Comparison of ENCODE assay signal across 19 cellular contexts in genomic region chr3:177665122-177665808, GRCh38.
A peak's percentile ranks its signal among the peaks of the same experiment; 100 is the strongest.
DNase-seq lines count a peak whose midpoint lies in the region; TF ChIP-seq lines count a peak whose summit lies in the region.
"Had no signal": no experiment of that assay in that cellular context is flagged by ENCODE, and none has a peak within 500 bp of the region (broad histone marks: within the 10 kb centered on the region; RNA-seq: fewer than 3 reads in every experiment).

No MANE protein-coding gene starts in this region.

- no peak overlapping the region for H3K4me2 ChIP-seq in neural progenitor cell
- H3K4me2 ChIP-seq: BLaER1, smooth muscle cell had no signal

- peaks cover 26% of the 10 kb centered on the region for H3K9me3 Mint-ChIP-seq in neural progenitor cell
- H3K9me3 Mint-ChIP-seq: activated CD4-positive, alpha-beta T cell treated with anti-CD3 and anti-CD28 coated beads, Interleukin-2, amount 10 ng/mL, durations not matched to agents 24 days and 14 days had no signal

- H3K27ac Mint-ChIP-seq in neural progenitor cell, result no peak overlapping the region
- H3K27ac Mint-ChIP-seq: activated CD4-positive, alpha-beta T cell treated with anti-CD3 and anti-CD28 coated beads, Interleukin-2, amount 10 ng/mL, durations not matched to agents 24 days and 14 days; activated CD8-positive, alpha-beta memory T cell treated with anti-CD3 and anti-CD28 coated beads, Interleukin-2, amount 10 ng/mL, durations not matched to agents 7 days and 5 days; activated naive CD8-positive, alpha-beta T cell; dendritic cell treated with granulocyte-macrophage colony-stimulating factor and Interleukin-4, amounts not matched to agents 40 ng/mL and 50 ng/mL, for 4 days; nephron; stimulated activated naive CD8-positive, alpha-beta T cell treated with anti-CD3 and anti-CD28 coated beads, Interleukin-15, amount 100 ng/mL, for 72 hours had no signal

- DNase-seq in H4 (ENCODE audit: low spot score) (peak; percentile 63), astrocyte of the hippocampus (ENCODE audit: low read depth, low spot score) (peak; percentile 41), foreskin fibroblast (peak; percentile 28 to 29), stromal cell of bone marrow (ENCODE audit: low read depth) (peak; percentile 27), amygdala (lab: John Stamatoyannopoulos, UW) (no peak), neural progenitor cell (ENCODE audit: low spot score) (no peak), anterior cingulate cortex (lab: John Stamatoyannopoulos, UW) (no peak)
- DNase-seq: activated CD8-positive, alpha-beta memory T cell treated with anti-CD3 and anti-CD28 coated beads, Interleukin-2, amount 10 ng/mL, durations not matched to agents 7 days and 5 days; MV-4-11; NCI-H1694 treated with DMSO at 0.1 percent for 48 hours; stimulated activated CD4-positive, alpha-beta T cell treated with anti-CD3 and anti-CD28 coated beads, Interleukin-4, amount 100 ng/mL, for 1 hour; stimulated activated naive CD8-positive, alpha-beta T cell treated with anti-CD3 and anti-CD28 coated beads, Interleukin-15, amount 100 ng/mL, for 72 hours had no signal

- no peaks in the 10 kb centered on the region for H3F3A ChIP-seq in neural progenitor cell (ENCODE audit: low read depth)

- H3K79me2 ChIP-seq in neural progenitor cell (ENCODE audit: low read depth), result no peaks in the 10 kb centered on the region

- no peaks in the 10 kb centered on the region for H3K36me3 ChIP-seq in neural progenitor cell
- H3K36me3 ChIP-seq: gastroesophageal sphincter had no signal

- no peak overlapping the region for H3K4me3 ChIP-seq in foreskin fibroblast (ENCODE audit: low read depth in 1 of 2, low read length in 2 of 2)
- H3K4me3 ChIP-seq in neural progenitor cell, result no peak overlapping the region
- H3K4me3 ChIP-seq: BLaER1, gastroesophageal sphincter, smooth muscle cell had no signal

- no peaks in the 10 kb centered on the region for H3K27me3 Mint-ChIP-seq in neural progenitor cell (ENCODE audit: insufficient read depth, low read depth)
- H3K27me3 Mint-ChIP-seq: activated CD4-positive, alpha-beta T cell treated with anti-CD3 and anti-CD28 coated beads, Interleukin-2, amount 10 ng/mL, durations not matched to agents 24 days and 14 days; activated CD8-positive, alpha-beta memory T cell treated with anti-CD3 and anti-CD28 coated beads, Interleukin-2, amount 10 ng/mL, durations not matched to agents 7 days and 5 days; activated naive CD8-positive, alpha-beta T cell; stimulated activated naive CD8-positive, alpha-beta T cell treated with anti-CD3 and anti-CD28 coated beads, Interleukin-15, amount 100 ng/mL, for 72 hours had no signal

- no peaks in the 10 kb centered on the region for H3K4me1 ChIP-seq in neural progenitor cell
- H3K4me1 ChIP-seq: BLaER1, gastroesophageal sphincter had no signal

- peaks cover 9% of the 10 kb centered on the region for H3K36me3 Mint-ChIP-seq in neural progenitor cell
- H3K36me3 Mint-ChIP-seq: activated naive CD8-positive, alpha-beta T cell had no signal

- H3K4me3 Mint-ChIP-seq in neural progenitor cell, result no peak overlapping the region
- H3K4me3 Mint-ChIP-seq: activated CD4-positive, alpha-beta T cell treated with anti-CD3 and anti-CD28 coated beads, Interleukin-2, amount 10 ng/mL, durations not matched to agents 24 days and 14 days; activated CD8-positive, alpha-beta memory T cell treated with anti-CD3 and anti-CD28 coated beads, Interleukin-2, amount 10 ng/mL, durations not matched to agents 7 days and 5 days; activated naive CD8-positive, alpha-beta T cell; dendritic cell treated with granulocyte-macrophage colony-stimulating factor and Interleukin-4, amounts not matched to agents 40 ng/mL and 50 ng/mL, for 4 days; nephron; stimulated activated naive CD8-positive, alpha-beta T cell treated with anti-CD3 and anti-CD28 coated beads, Interleukin-15, amount 100 ng/mL, for 72 hours had no signal

- H2AFZ ChIP-seq in neural progenitor cell (replicated peaks), result no peak overlapping the region

- H3K9ac ChIP-seq in neural progenitor cell, result no peak overlapping the region
- H3K9ac ChIP-seq: BLaER1 had no signal

- no peaks in the 10 kb centered on the region for H3K27me3 ChIP-seq in neural progenitor cell
- H3K27me3 ChIP-seq: BLaER1, gastroesophageal sphincter had no signal

- H3K9me3 ChIP-seq in neural progenitor cell (ENCODE audit: low read depth), result no peaks in the 10 kb centered on the region
- H3K9me3 ChIP-seq: gastroesophageal sphincter had no signal

- no peak for TF ChIP-seq CTCF in foreskin fibroblast (IDR thresholded peaks at IDR 0.05; ENCODE audit: low read depth, low read length)
- no peak for TF ChIP-seq CTCF in neural progenitor cell (IDR thresholded peaks at IDR 0.05)

- H3K4me1 Mint-ChIP-seq in neural progenitor cell, result peaks cover 10% of the 10 kb centered on the region
- H3K4me1 Mint-ChIP-seq: activated CD4-positive, alpha-beta T cell treated with anti-CD3 and anti-CD28 coated beads, Interleukin-2, amount 10 ng/mL, durations not matched to agents 24 days and 14 days; nephron; stimulated activated naive CD8-positive, alpha-beta T cell treated with anti-CD3 and anti-CD28 coated beads, Interleukin-15, amount 100 ng/mL, for 72 hours had no signal

- no peaks in the 10 kb centered on the region for H4K20me1 ChIP-seq in neural progenitor cell (ENCODE audit: low read depth)
- H4K20me1 ChIP-seq: BLaER1 had no signal

- H3K27ac ChIP-seq in neural progenitor cell, result no peak overlapping the region
- H3K27ac ChIP-seq: BLaER1, gastroesophageal sphincter had no signal

Comparison
In these comparisons a context has a peak if more than half of its experiments do, and no peak if none do; other contexts are left out.
1. DNase-seq: peak in H4 (single experiment), astrocyte of the hippocampus (single experiment), foreskin fibroblast (2 of 2) and stromal cell of bone marrow (single experiment); none in amygdala (0 of 56), neural progenitor cell (single experiment) and anterior cingulate cortex (0 of 58).